In genomic region chr17:70968302-70968701, GRCh38 we compare ENCODE assay signal across 26 cellular contexts.
"Had no signal": no experiment of that assay in that cellular context is flagged by ENCODE, and none has a peak within 500 bp of the region (broad histone marks: within the 10 kb centered on the region; RNA-seq: fewer than 3 reads in every experiment).

No MANE protein-coding gene starts in this region.

- ATAC-seq: right lobe of liver; stimulated activated naive CD8-positive, alpha-beta T cell treated with anti-CD3 and anti-CD28 coated beads, Interleukin-15, amount 100 ng/mL, for 72 hours; WTC11 had no signal

- DNase-seq: activated CD4-positive, alpha-beta memory T cell treated with anti-CD3 and anti-CD28 coated beads for 36 hours; activated CD4-positive, alpha-beta T cell treated with anti-CD3 and anti-CD28 coated beads for 4 hours; activated naive CD8-positive, alpha-beta T cell treated with anti-CD3 and anti-CD28 coated beads for 36 hours; activated T-cell treated with anti-CD3 and anti-CD28 coated beads for 4 hours; amygdala; cerebellar nuclear complex; effector CD4-positive, alpha-beta T cell; esophagus squamous epithelium; foreskin melanocyte; glutamatergic neuron; hypothalamus; midbrain; right lobe of liver; stimulated activated CD4-positive, alpha-beta T cell treated with anti-CD3 and anti-CD28 coated beads, Interleukin-4, amount 100 ng/mL, for 1 hour; stimulated activated naive CD8-positive, alpha-beta T cell treated with anti-CD3 and anti-CD28 coated beads, Interleukin-15, amount 100 ng/mL, for 72 hours; transverse colon; uterus had no signal

- H3K79me2 ChIP-seq: parathyroid adenoma had no signal

- H3K4me2 ChIP-seq: smooth muscle cell had no signal

- H3K4me3 Mint-ChIP-seq: activated CD4-positive, alpha-beta memory T cell treated with anti-CD3 and anti-CD28 coated beads for 36 hours; activated naive CD8-positive, alpha-beta T cell treated with anti-CD3 and anti-CD28 coated beads for 36 hours; nephron; stimulated activated naive CD8-positive, alpha-beta T cell treated with anti-CD3 and anti-CD28 coated beads, Interleukin-15, amount 100 ng/mL, for 72 hours; T-helper 2 cell treated with Interferon-gamma antibody and Interleukin-4, amounts not matched to agents 5 μg/mL and 100 μg/mL, for 36 hours; WTC11 had no signal

- H3K9me3 Mint-ChIP-seq: stimulated activated naive CD8-positive, alpha-beta T cell treated with anti-CD3 and anti-CD28 coated beads, Interleukin-15, amount 100 ng/mL, for 72 hours had no signal

- FAIRE-seq: keratinocyte, TTC549 had no signal

- H3K36me3 Mint-ChIP-seq: activated CD4-positive, alpha-beta memory T cell treated with anti-CD3 and anti-CD28 coated beads for 36 hours; activated naive CD8-positive, alpha-beta T cell treated with anti-CD3 and anti-CD28 coated beads for 36 hours had no signal

- H3K27me3 ChIP-seq: esophagus squamous epithelium, right lobe of liver, suprapubic skin, transverse colon, uterus had no signal

- H3K27ac Mint-ChIP-seq: activated CD4-positive, alpha-beta memory T cell treated with anti-CD3 and anti-CD28 coated beads for 36 hours; activated naive CD8-positive, alpha-beta T cell treated with anti-CD3 and anti-CD28 coated beads for 36 hours; nephron; stimulated activated naive CD8-positive, alpha-beta T cell treated with anti-CD3 and anti-CD28 coated beads, Interleukin-15, amount 100 ng/mL, for 72 hours; T-helper 2 cell treated with Interferon-gamma antibody and Interleukin-4, amounts not matched to agents 5 μg/mL and 100 μg/mL, for 36 hours; WTC11 had no signal

- H3K9ac ChIP-seq: parathyroid adenoma had no signal

- H3K27ac ChIP-seq: esophagus squamous epithelium, parathyroid adenoma, right lobe of liver, suprapubic skin, transverse colon, uterus had no signal

- H3K4me1 Mint-ChIP-seq: activated naive CD8-positive, alpha-beta T cell treated with anti-CD3 and anti-CD28 coated beads for 36 hours; nephron; stimulated activated naive CD8-positive, alpha-beta T cell treated with anti-CD3 and anti-CD28 coated beads, Interleukin-15, amount 100 ng/mL, for 72 hours; WTC11 had no signal

- H3K9me3 ChIP-seq: right lobe of liver, suprapubic skin, transverse colon, uterus had no signal

- H3K4me3 ChIP-seq: esophagus squamous epithelium, lung, right lobe of liver, smooth muscle cell, suprapubic skin, transverse colon, uterus had no signal

- H3K27me3 Mint-ChIP-seq: activated CD4-positive, alpha-beta memory T cell treated with anti-CD3 and anti-CD28 coated beads for 36 hours; activated naive CD8-positive, alpha-beta T cell treated with anti-CD3 and anti-CD28 coated beads for 36 hours; stimulated activated naive CD8-positive, alpha-beta T cell treated with anti-CD3 and anti-CD28 coated beads, Interleukin-15, amount 100 ng/mL, for 72 hours had no signal

- H3K36me3 ChIP-seq: esophagus squamous epithelium, right lobe of liver, suprapubic skin, transverse colon, uterus had no signal

- H3K4me1 ChIP-seq: esophagus squamous epithelium, parathyroid adenoma, right lobe of liver, suprapubic skin, transverse colon, uterus had no signal

- H2AFZ ChIP-seq: parathyroid adenoma had no signal
